ENCODE assay signal across 31 cellular contexts in the genomic region with DNA sequence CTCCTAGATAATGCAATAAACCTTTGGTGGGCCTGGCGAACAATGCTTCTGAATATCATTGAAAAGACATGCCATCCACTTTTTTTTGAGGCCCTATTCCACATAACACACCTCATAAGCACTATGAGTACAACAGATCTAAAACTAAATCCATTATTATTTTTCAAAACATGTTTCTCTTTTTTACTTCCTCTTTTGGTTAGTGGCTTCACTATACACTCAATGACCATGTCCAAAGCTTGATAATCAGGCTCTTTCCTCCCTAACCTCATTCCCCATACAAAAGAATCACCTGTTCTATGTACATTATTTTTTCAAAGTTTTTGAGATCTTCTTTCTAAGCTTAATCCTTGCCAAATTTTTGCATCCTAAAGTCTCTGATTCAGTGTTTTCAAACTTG. TPM values are rescaled to one million over a fixed set of nuclear protein-coding genes. Genes with fewer than 3 reads are reported as not detected.
"Had no signal": no experiment of that assay in that cellular context is flagged by ENCODE, and none has a peak within 500 bp of the region (broad histone marks: within the 10 kb centered on the region; RNA-seq: fewer than 3 reads in every experiment).

No MANE protein-coding gene starts in this region.

- H3K4me1 ChIP-seq: adrenal gland, esophagus muscularis mucosa, left ventricle myocardium inferior, pancreas, psoas muscle, right atrium auricular region, upper lobe of left lung had no signal

- H3K4me3 ChIP-seq: adrenal gland, dorsolateral prefrontal cortex, esophagus muscularis mucosa, left ventricle myocardium inferior, pancreas, psoas muscle, right atrium auricular region, upper lobe of left lung had no signal

- H3K36me3 ChIP-seq: adrenal gland, esophagus muscularis mucosa, left ventricle myocardium inferior, neutrophil, pancreas, right atrium auricular region, upper lobe of left lung had no signal

- H3K9me3 ChIP-seq: adrenal gland, esophagus muscularis mucosa, left ventricle myocardium inferior, neutrophil, pancreas, psoas muscle, right atrium auricular region, upper lobe of left lung had no signal

- FAIRE-seq: astrocyte, colon, frontal cortex, pancreas had no signal

- H3K27me3 ChIP-seq: adrenal gland, esophagus muscularis mucosa, neutrophil, pancreas, right atrium auricular region, upper lobe of left lung had no signal

- ATAC-seq: activated T-cell treated with anti-CD3 and anti-CD28 coated beads, Interleukin-2, amount 50 U/mL, for 4 hours; natural killer cell treated with Interleukin-12 subunit alpha and Interleukin-12 subunit beta and Interleukin-15 and Interleukin-18, amount 100 ng/mL, for 72 hours; pancreas; psoas muscle; stimulated activated naive CD8-positive, alpha-beta T cell treated with anti-CD3 and anti-CD28 coated beads, Interleukin-15, Interleukin-2, amounts not matched to agents 100 U/mL and 50 U/mL, for 24 hours had no signal

- DNase-seq: activated CD4-positive, alpha-beta T cell treated with anti-CD3 and anti-CD28 coated beads for 4 hours; activated CD4-positive, alpha-beta T cell treated with anti-CD3 and anti-CD28 coated beads, Interleukin-2, amount 50 U/mL, for 48 hours; activated CD4-positive, CD25-positive, alpha-beta regulatory T cell; activated CD8-positive, alpha-beta memory T cell treated with anti-CD3 and anti-CD28 coated beads, Interleukin-2, amount 50 U/mL, for 48 hours; activated naive CD4-positive, alpha-beta T cell; activated T-cell treated with anti-CD3 and anti-CD28 coated beads, Interleukin-2, amount 50 U/mL, for 4 hours; adrenal gland; central memory CD4-positive, alpha-beta T cell; dorsolateral prefrontal cortex; glutamatergic neuron; hippocampal formation; kidney glomerular epithelial cell; left ventricle myocardium inferior; midbrain; pancreas; psoas muscle; stimulated activated CD4-positive, alpha-beta T cell treated with anti-CD3 and anti-CD28 coated beads, Interleukin-12 subunit alpha, Interleukin-12 subunit beta, amount 100 ng/mL, for 4 hours; stimulated activated CD4-positive, alpha-beta T cell treated with anti-CD3 and anti-CD28 coated beads, Interleukin-4, amount 100 ng/mL, for 4 hours; stimulated activated naive CD8-positive, alpha-beta T cell treated with anti-CD3 and anti-CD28 coated beads, Interleukin-15, Interleukin-2, amounts not matched to agents 100 U/mL and 50 U/mL, for 24 hours; upper lobe of left lung had no signal

- H3K27ac ChIP-seq: adrenal gland, dorsolateral prefrontal cortex, esophagus muscularis mucosa, left ventricle myocardium inferior, neutrophil, pancreas, psoas muscle, right atrium auricular region, upper lobe of left lung had no signal

RNA-seq across cellular contexts. Expression of a gene that starts 20.4 kb away (rescaled TPM):
- total RNA-seq: activated CD8-positive, alpha-beta memory T cell treated with anti-CD3 and anti-CD28 coated beads for 36 hours; activated T-cell treated with anti-CD3 and anti-CD28 coated beads, Interleukin-2, amount 50 U/mL, for 4 hours; activated T-helper 2 cell treated with anti-CD3 and anti-CD28 coated beads, Interferon-gamma antibody, Interleukin-2, Interleukin-4, amounts not matched to agents 10 μg/mL and 5 μg/mL and 100 μg/mL, durations not matched to agents 14 hours and 24 hours and 36 hours; left ventricle myocardium inferior; lung microvascular endothelial cell; natural killer cell treated with Interleukin-12 subunit alpha and Interleukin-12 subunit beta and Interleukin-15 and Interleukin-18, amount 100 ng/mL, for 72 hours; pancreas; psoas muscle; skeletal muscle tissue; upper lobe of left lung had no signal
- polyA plus RNA-seq: psoas muscle had no signal
